In the genomic region with DNA sequence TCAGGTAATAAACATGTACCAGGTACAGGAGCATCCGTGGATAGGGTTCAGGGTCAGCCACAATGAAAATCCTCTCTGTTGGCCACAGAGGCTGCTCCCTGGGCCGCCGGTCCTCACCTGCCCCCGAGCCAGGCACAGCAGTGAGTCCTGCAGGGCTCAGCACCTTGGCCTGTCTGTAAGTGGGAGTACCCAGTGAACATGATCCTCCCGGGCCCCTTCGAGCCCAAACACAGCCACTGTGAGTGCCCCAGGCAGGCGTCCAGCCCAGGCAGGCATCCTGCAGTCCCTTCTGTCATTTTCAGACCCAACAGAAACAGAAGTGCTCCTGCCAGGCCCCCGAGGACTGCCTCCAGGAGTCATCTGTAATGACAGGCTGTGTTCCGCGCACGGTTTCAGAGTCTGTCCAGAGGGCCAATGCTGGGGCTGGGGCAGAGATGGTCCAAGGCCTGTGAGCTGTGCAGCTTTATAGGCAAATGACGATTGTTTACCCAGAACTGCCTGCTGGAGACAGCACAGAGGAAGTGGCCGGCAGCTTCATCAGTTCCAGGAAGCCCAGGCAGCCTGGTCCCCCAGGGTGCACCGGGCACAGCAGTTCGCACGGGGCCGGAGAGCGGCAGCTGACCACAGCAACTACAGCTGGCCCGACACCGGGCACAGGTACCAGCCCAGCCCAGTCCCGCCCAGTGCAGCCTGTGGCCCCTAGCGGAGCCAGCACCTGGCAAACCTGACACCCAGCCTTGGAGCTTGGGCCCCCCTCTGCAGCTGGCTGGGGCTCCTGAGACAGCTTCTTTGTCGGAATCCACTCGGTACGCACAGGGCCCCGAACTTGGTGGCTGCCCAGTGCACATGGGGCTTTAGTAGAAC, we compare ENCODE assay signal across 8 cellular contexts. TPM values are rescaled to one million over a fixed set of nuclear protein-coding genes. Genes with fewer than 3 reads are reported as not detected.
DNase-seq lines count a peak whose midpoint lies in the region; ATAC-seq and TF ChIP-seq lines count a peak whose summit lies in the region.

No MANE protein-coding gene starts in this region.

- peak overlapping the region; percentile 74 for H3K4me2 ChIP-seq in OCI-LY1 (ENCODE audit: low read length)

- peaks cover 3% of the 10 kb centered on the region for H3K36me3 Mint-ChIP-seq in endothelial cell (ENCODE audit: low read depth, unreplicated experiment)

- no peaks in the 10 kb centered on the region for H3K9me2 ChIP-seq in OCI-LY1 (ENCODE audit: low read depth, low read length)

- H3K4me1 Mint-ChIP-seq in endothelial cell (ENCODE audit: unreplicated experiment) = peaks cover 4% of the 10 kb centered on the region

- no peaks in the 10 kb centered on the region for H3K9me3 Mint-ChIP-seq in endothelial cell (ENCODE audit: unreplicated experiment)

- H3K4me3 Mint-ChIP-seq in endothelial cell (ENCODE audit: unreplicated experiment) = no peak overlapping the region

- H3K4me3 ChIP-seq in OCI-LY1 (ENCODE audit: low read depth, low read length, poor library complexity, severe bottlenecking) (peak overlapping the region; percentile 53), upper lobe of right lung (peak overlapping the region; percentile 14)

- H3K9me3 ChIP-seq in OCI-LY1 (ENCODE audit: low read length) (no peaks in the 10 kb centered on the region), upper lobe of right lung (no peaks in the 10 kb centered on the region)

- ATAC-seq in upper lobe of right lung (peak; percentile 52), HG02610 (IDR thresholded peaks at IDR 0.05; ENCODE audit: unreplicated experiment) (no peak)

- DNase-seq in DMS53 (lab: John Stamatoyannopoulos, UW) (peak; percentile 74), caudate nucleus (lab: John Stamatoyannopoulos, UW) (peak in 15 of 61 donors; percentile 6 to 68 (median 24)), medulla oblongata (ENCODE audit: extremely low spot score) (peak; percentile 69), upper lobe of right lung (peak; percentile 78), endothelial cell (ENCODE audit: low spot score) (no peak), cerebellar nuclear complex (lab: John Stamatoyannopoulos, UW) (no peak)

- H3K27me3 Mint-ChIP-seq in endothelial cell (ENCODE audit: unreplicated experiment) = peaks cover 4% of the 10 kb centered on the region

- no peak for TF ChIP-seq CTCF in OCI-LY1 (IDR thresholded peaks at IDR 0.05; ENCODE audit: low read length)
- no peak for TF ChIP-seq CTCF in upper lobe of right lung (IDR thresholded peaks at IDR 0.05)
- TF ChIP-seq CTCF in endothelial cell (IDR thresholded peaks at IDR 0.05; ENCODE audit: unreplicated experiment) = no peak

- H4K20me1 ChIP-seq in OCI-LY1 (ENCODE audit: insufficient read depth, low read length) = no peaks in the 10 kb centered on the region

- H2AFZ ChIP-seq in OCI-LY1 (ENCODE audit: low read length) = no peak overlapping the region

- H3K4me1 ChIP-seq in OCI-LY1 (ENCODE audit: insufficient read depth, low read length, severe bottlenecking) (peaks cover 99% of the 10 kb centered on the region), upper lobe of right lung (peaks cover 22% of the 10 kb centered on the region)

- peak overlapping the region; percentile 50; the same call in 1 of the 2 replicates for H3K9ac ChIP-seq in OCI-LY1 (ENCODE audit: low read length)

- no peak overlapping the region for H3K27ac Mint-ChIP-seq in endothelial cell (ENCODE audit: unreplicated experiment)

- intact Hi-C loops in upper lobe of right lung (cut with DNase I) = no loop called here

- H3F3A ChIP-seq in OCI-LY1 (ENCODE audit: insufficient read depth, low read length) = no peaks in the 10 kb centered on the region; the same call in 1 of the 2 replicates

- H3K27me3 ChIP-seq in OCI-LY1 (ENCODE audit: insufficient read depth, low read length) (no peaks in the 10 kb centered on the region), upper lobe of right lung (no peaks in the 10 kb centered on the region)

- H3K79me2 ChIP-seq in OCI-LY1 (ENCODE audit: insufficient read depth, low read length) = peaks cover 11% of the 10 kb centered on the region

- H3K36me3 ChIP-seq in OCI-LY1 (ENCODE audit: insufficient read depth, low read length) (peaks cover 59% of the 10 kb centered on the region), upper lobe of right lung (no peaks in the 10 kb centered on the region)

- peak overlapping the region; percentile 93 for H3K27ac ChIP-seq in OCI-LY1 (ENCODE audit: low read depth, low read length, poor library complexity, severe bottlenecking)
- H3K27ac ChIP-seq in caudate nucleus (ENCODE audit: low read depth, low read length) = peak overlapping the region; percentile 79
- H3K27ac ChIP-seq in upper lobe of right lung = peak overlapping the region; percentile 71

RNA-seq across cellular contexts. Expression of a gene that starts 13.2 kb away (rescaled TPM):
- total RNA-seq in upper lobe of right lung (13.5 TPM), endothelial cell (ENCODE audit: unreplicated experiment) (18.8 TPM)

Comparison
In these comparisons a context has a peak if more than half of its experiments do, and no peak if none do; other contexts are left out.
1. DNase-seq: peak in DMS53 (single experiment), medulla oblongata (single experiment) and upper lobe of right lung (single experiment); none in endothelial cell (single experiment) and cerebellar nuclear complex (0 of 2).
2. Peak in every context shown above with its lines, with median percentiles within 50 percentile points of each other: H3K27ac ChIP-seq.